Comparison of ENCODE assay signal across 19 cellular contexts in the genomic region with DNA sequence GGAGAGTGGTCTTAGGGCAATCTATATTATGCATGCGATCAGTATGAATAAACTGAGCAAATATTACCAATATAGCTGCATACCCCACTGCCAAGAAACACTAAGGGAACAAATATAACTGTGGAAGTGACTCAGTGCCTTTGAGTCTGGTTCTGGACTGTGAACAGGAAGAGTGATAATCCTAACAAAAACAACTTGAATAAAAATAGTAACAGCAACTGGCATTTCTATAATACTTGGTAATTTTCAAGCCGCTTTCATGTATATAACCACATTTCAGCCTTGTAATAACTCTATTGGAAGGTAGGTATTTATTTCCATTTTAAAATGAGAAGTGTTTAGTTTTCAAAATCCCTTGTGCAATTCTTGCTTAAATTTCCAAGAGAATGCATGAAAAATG.
DNase-seq lines count a peak whose midpoint lies in the region; ATAC-seq and TF ChIP-seq lines count a peak whose summit lies in the region.
"Had no signal": no experiment of that assay in that cellular context is flagged by ENCODE, and none has a peak within 500 bp of the region (broad histone marks: within the 10 kb centered on the region; RNA-seq: fewer than 3 reads in every experiment).

No MANE protein-coding gene starts in this region.

- no peaks in the 10 kb centered on the region for H3K9me3 Mint-ChIP-seq in activated CD8-positive, alpha-beta T cell treated with anti-CD3 and anti-CD28 coated beads, Interleukin-2, amount 10 ng/mL, durations not matched to agents 7 days and 5 days (ENCODE audit: insufficient read depth)
- H3K9me3 Mint-ChIP-seq: stimulated activated effector memory CD8-positive, alpha-beta T cell treated with anti-CD3 and anti-CD28 coated beads, Interleukin-12 subunit alpha, Interleukin-12 subunit beta, amount 100 ng/mL, for 72 hours had no signal

- no peaks in the 10 kb centered on the region for H3K36me3 ChIP-seq in right atrium auricular region
- H3K36me3 ChIP-seq: HAP-1, vagina had no signal

- no peaks in the 10 kb centered on the region for H3K4me1 Mint-ChIP-seq in activated CD8-positive, alpha-beta T cell treated with anti-CD3 and anti-CD28 coated beads, Interleukin-2, amount 10 ng/mL, durations not matched to agents 7 days and 5 days (ENCODE audit: low read depth)
- H3K4me1 Mint-ChIP-seq: CD4-positive, CD25-positive, alpha-beta regulatory T cell; stimulated activated effector memory CD8-positive, alpha-beta T cell treated with anti-CD3 and anti-CD28 coated beads, Interleukin-12 subunit alpha, Interleukin-12 subunit beta, amount 100 ng/mL, for 72 hours; T-helper 17 cell had no signal

- peaks cover 0 to 25% of the 10 kb centered on the region in 2 donors for H3K4me1 ChIP-seq in right atrium auricular region
- H3K4me1 ChIP-seq: HAP-1, vagina had no signal

- no peak overlapping the region for H3K4me3 ChIP-seq in right atrium auricular region
- H3K4me3 ChIP-seq: HAP-1, vagina had no signal

- POLR2A ChIA-PET in activated CD8-positive, alpha-beta T cell treated with anti-CD3 and anti-CD28 coated beads, Interleukin-2, amount 10 ng/mL, durations not matched to agents 7 days and 5 days (lab: Charles Lee), result no interaction called here

- H3K27me3 ChIP-seq in right atrium auricular region, result no peaks in the 10 kb centered on the region
- H3K27me3 ChIP-seq: vagina had no signal

- CTCF ChIA-PET in activated CD8-positive, alpha-beta T cell treated with anti-CD3 and anti-CD28 coated beads, Interleukin-2, amount 10 ng/mL, durations not matched to agents 7 days and 5 days (lab: Charles Lee), result no interaction called here

- no peaks in the 10 kb centered on the region for H3K27me3 Mint-ChIP-seq in activated CD8-positive, alpha-beta T cell treated with anti-CD3 and anti-CD28 coated beads, Interleukin-2, amount 10 ng/mL, durations not matched to agents 7 days and 5 days (ENCODE audit: low read depth)
- H3K27me3 Mint-ChIP-seq: CD4-positive, CD25-positive, alpha-beta regulatory T cell; T-helper 17 cell had no signal

- H3K4me3 Mint-ChIP-seq in activated CD8-positive, alpha-beta T cell treated with anti-CD3 and anti-CD28 coated beads, Interleukin-2, amount 10 ng/mL, durations not matched to agents 7 days and 5 days, result no peak overlapping the region
- H3K4me3 Mint-ChIP-seq: CD4-positive, CD25-positive, alpha-beta regulatory T cell; stimulated activated effector memory CD8-positive, alpha-beta T cell treated with anti-CD3 and anti-CD28 coated beads, Interleukin-12 subunit alpha, Interleukin-12 subunit beta, amount 100 ng/mL, for 72 hours; T-helper 17 cell had no signal

- H3K27ac ChIP-seq in right atrium auricular region, result peak overlapping the region; percentile 6 to 40
- H3K27ac ChIP-seq: vagina had no signal

- TF ChIP-seq CTCF in right atrium auricular region (IDR thresholded peaks at IDR 0.05), result no peak

- no peak overlapping the region for H3K27ac Mint-ChIP-seq in activated CD8-positive, alpha-beta T cell treated with anti-CD3 and anti-CD28 coated beads, Interleukin-2, amount 10 ng/mL, durations not matched to agents 7 days and 5 days
- H3K27ac Mint-ChIP-seq: activated naive CD4-positive, alpha-beta T cell treated with anti-CD3 and anti-CD28 coated beads, Interleukin-2, amount 50 U/mL, for 72 hours; CD4-positive, CD25-positive, alpha-beta regulatory T cell; stimulated activated effector memory CD8-positive, alpha-beta T cell treated with anti-CD3 and anti-CD28 coated beads, Interleukin-12 subunit alpha, Interleukin-12 subunit beta, amount 100 ng/mL, for 72 hours; T-helper 17 cell had no signal

- no peaks in the 10 kb centered on the region for H3K9me3 ChIP-seq in right atrium auricular region
- H3K9me3 ChIP-seq: HAP-1, vagina had no signal

- H3K36me3 Mint-ChIP-seq in activated CD8-positive, alpha-beta T cell treated with anti-CD3 and anti-CD28 coated beads, Interleukin-2, amount 10 ng/mL, durations not matched to agents 7 days and 5 days (ENCODE audit: low read depth), result no peaks in the 10 kb centered on the region
- H3K36me3 Mint-ChIP-seq: activated naive CD4-positive, alpha-beta T cell treated with anti-CD3 and anti-CD28 coated beads, Interleukin-2, amount 50 U/mL, for 72 hours; CD4-positive, CD25-positive, alpha-beta regulatory T cell; stimulated activated effector memory CD8-positive, alpha-beta T cell treated with anti-CD3 and anti-CD28 coated beads, Interleukin-12 subunit alpha, Interleukin-12 subunit beta, amount 100 ng/mL, for 72 hours had no signal

- no peak for ATAC-seq in GM21360 (IDR thresholded peaks at IDR 0.05; ENCODE audit: unreplicated experiment)
- no peak for ATAC-seq in activated CD8-positive, alpha-beta T cell treated with anti-CD3 and anti-CD28 coated beads, Interleukin-2, amount 10 ng/mL, durations not matched to agents 7 days and 5 days
- ATAC-seq: activated naive CD4-positive, alpha-beta T cell treated with anti-CD3 and anti-CD28 coated beads, Interleukin-2, amount 50 U/mL, for 72 hours; stimulated activated effector memory CD8-positive, alpha-beta T cell treated with anti-CD3 and anti-CD28 coated beads, Interleukin-12 subunit alpha, Interleukin-12 subunit beta, amount 100 ng/mL, for 72 hours; T-helper 17 cell had no signal

- DNase-seq in H4 (ENCODE audit: low spot score) (peak; percentile 33), astrocyte of the hippocampus (ENCODE audit: low read depth, low spot score) (peak; percentile 35), right atrium auricular region (ENCODE audit: low spot score) (no peak), stromal cell of bone marrow (ENCODE audit: low read depth) (peak; percentile 54), middle frontal gyrus (ENCODE audit: extremely low spot score, low spot score) (no peak), cerebellar cortex (ENCODE audit: low spot score) (no peak)
- no peak for DNase-seq in activated CD8-positive, alpha-beta T cell treated with anti-CD3 and anti-CD28 coated beads, Interleukin-2, amount 10 ng/mL, durations not matched to agents 7 days and 5 days
- DNase-seq: activated CD4-positive, alpha-beta T cell treated with anti-CD3 and anti-CD28 coated beads for 1 hour; CD4-positive, CD25-positive, alpha-beta regulatory T cell; cortex of kidney; NCI-H2081 treated with DMSO at 0.1 percent for 48 hours; NCI-H69; stimulated activated CD4-positive, alpha-beta T cell treated with anti-CD3 and anti-CD28 coated beads, Interleukin-4, amount 100 ng/mL, for 24 hours; T-helper 17 cell had no signal

Comparison
In these comparisons a context has a peak if more than half of its experiments do, and no peak if none do; other contexts are left out.
1. DNase-seq: peak in H4 (single experiment), astrocyte of the hippocampus (single experiment) and stromal cell of bone marrow (single experiment); none in right atrium auricular region (single experiment), middle frontal gyrus (single experiment), activated CD8-positive, alpha-beta T cell treated with anti-CD3 and anti-CD28 coated beads, Interleukin-2, amount 10 ng/mL, durations not matched to agents 7 days and 5 days (single experiment) and cerebellar cortex (single experiment).